Comparison of ENCODE assay signal across 1 cellular context in the genomic region with DNA sequence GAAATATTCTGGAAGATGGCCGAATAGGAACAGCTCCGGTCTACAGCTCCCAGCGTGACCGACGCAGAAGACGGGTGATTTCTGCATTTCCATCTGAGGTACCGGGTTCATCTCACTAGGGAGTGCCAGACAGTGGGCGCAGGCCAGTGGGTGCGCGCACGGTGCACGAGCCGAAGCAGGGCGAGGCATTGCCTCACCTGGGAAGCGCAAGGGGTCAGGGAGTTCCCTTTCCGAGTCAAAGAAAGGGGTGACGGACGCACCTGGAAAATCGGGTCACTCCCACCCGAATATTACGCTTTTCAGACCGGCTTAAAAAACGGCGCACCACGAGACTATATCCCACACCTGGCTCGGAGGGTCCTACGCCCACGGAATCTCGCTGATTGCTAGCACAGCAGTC. TPM values are rescaled to one million over a fixed set of nuclear protein-coding genes. Genes with fewer than 3 reads are reported as not detected.
"Had no signal": no experiment of that assay in that cellular context is flagged by ENCODE, and none has a peak within 500 bp of the region (broad histone marks: within the 10 kb centered on the region; RNA-seq: fewer than 3 reads in every experiment).

No MANE protein-coding gene starts in this region.

RNA-seq across cellular contexts. Expression of gene PCDH18, which starts 36.0 kb away (rescaled TPM):
- total RNA-seq: OCI-LY7 had no signal
